Comparison of ENCODE assay signal across 24 cellular contexts in genomic region chr2:191604154-191604553, GRCh38.
"Had no signal": no experiment of that assay in that cellular context is flagged by ENCODE, and none has a peak within 500 bp of the region (broad histone marks: within the 10 kb centered on the region; RNA-seq: fewer than 3 reads in every experiment).

No MANE protein-coding gene starts in this region.

- DNase-seq: activated CD4-positive, alpha-beta memory T cell treated with anti-CD3 and anti-CD28 coated beads for 36 hours; activated CD4-positive, alpha-beta T cell treated with anti-CD3 and anti-CD28 coated beads, Interleukin-2, amount 10 ng/mL, durations not matched to agents 7 days and 5 days; activated CD4-positive, CD25-positive, alpha-beta regulatory T cell; activated gamma-delta T cell; activated naive CD4-positive, alpha-beta T cell treated with anti-CD3 and anti-CD28 coated beads for 36 hours; activated naive CD8-positive, alpha-beta T cell treated with anti-CD3 and anti-CD28 coated beads, Interleukin-2, amount 10 ng/mL, durations not matched to agents 7 days and 5 days; activated T-cell treated with anti-CD3 and anti-CD28 coated beads for 4 hours; activated T-cell treated with anti-CD3 and anti-CD28 coated beads, Interleukin-2, amount 50 U/mL, for 48 hours; adrenal gland; aorta; body of pancreas; central memory CD4-positive, alpha-beta T cell; Karpas-422; NCI-H1105 treated with DMSO at 0.1 percent for 48 hours; NCI-H1436 treated with DMSO at 0.1 percent for 48 hours; NCI-H1930; NCI-H526; NCI-H774; NK-92 treated with Interleukin-12 subunit alpha and Interleukin-12 subunit beta, amount 100 ng/mL, for 24 hours; Peyer's patch; Right ventricle myocardium superior; SJCRH30; SK-N-SH; T-helper 1 cell had no signal
